11 cellular contexts compared by ENCODE assay signal in the genomic region with DNA sequence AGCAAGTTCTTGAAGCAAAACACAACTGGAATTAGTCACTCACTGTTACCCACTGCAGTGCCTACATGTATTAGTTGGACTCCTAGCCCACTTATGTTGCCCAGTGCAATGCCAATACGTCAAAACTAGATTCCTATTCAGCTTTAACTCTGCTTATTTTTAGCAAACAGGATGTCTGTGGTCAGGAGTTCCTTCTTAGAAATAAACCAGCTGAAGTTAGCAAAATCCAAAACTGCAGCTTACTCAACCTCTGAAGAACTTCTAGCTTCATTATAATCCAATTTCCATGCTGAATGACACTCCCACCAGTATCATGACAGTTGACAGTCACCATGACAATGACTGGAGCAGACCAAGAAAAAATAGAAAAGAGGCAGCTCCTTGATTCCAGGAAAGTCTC.
DNase-seq lines count a peak whose midpoint lies in the region; ATAC-seq and TF ChIP-seq lines count a peak whose summit lies in the region.
"Had no signal": no experiment of that assay in that cellular context is flagged by ENCODE, and none has a peak within 500 bp of the region (broad histone marks: within the 10 kb centered on the region; RNA-seq: fewer than 3 reads in every experiment).

No MANE protein-coding gene starts in this region.

- H3K4me1 Mint-ChIP-seq in mesothelial cell of epicardium, result peaks cover 12% of the 10 kb centered on the region

- H3K4me3 ChIP-seq in coronary artery, result no peak overlapping the region

- TF ChIP-seq CTCF in mesothelial cell of epicardium (IDR thresholded peaks at IDR 0.05; ENCODE audit: unreplicated experiment), result no peak
- no peak for TF ChIP-seq CTCF in coronary artery (IDR thresholded peaks at IDR 0.05)

- H3K4me3 Mint-ChIP-seq in mesothelial cell of epicardium, result no peak overlapping the region

- H3K27ac Mint-ChIP-seq in mesothelial cell of epicardium, result no peak overlapping the region

- H3K27ac ChIP-seq in coronary artery, result no peak overlapping the region

- H3K27me3 Mint-ChIP-seq in mesothelial cell of epicardium (ENCODE audit: low read depth), result no peaks in the 10 kb centered on the region

- DNase-seq in foreskin melanocyte (peak; percentile 68), mesothelial cell of epicardium (ENCODE audit: low spot score in 2 of 2, unreplicated experiment in 2 of 2) (no peak), coronary artery (ENCODE audit: low spot score) (no peak), HPDE6-E6E7 (ENCODE audit: extremely low spot score) (no peak), AG08396 (ENCODE audit: low spot score) (no peak)
- DNase-seq: activated CD4-positive, alpha-beta T cell treated with anti-CD3 and anti-CD28 coated beads, Interleukin-2, amount 50 U/mL, for 48 hours; mesenchymal stem cell; NCI-H187 treated with DMSO at 0.1 percent for 48 hours had no signal

- ATAC-seq in GM18517 (IDR thresholded peaks at IDR 0.05; ENCODE audit: unreplicated experiment) (peak; percentile 97), GM21576 (IDR thresholded peaks at IDR 0.05; ENCODE audit: unreplicated experiment) (peak; percentile 98), HG03469 (IDR thresholded peaks at IDR 0.05; ENCODE audit: unreplicated experiment) (peak; percentile 90)

- peaks cover 15% of the 10 kb centered on the region for H3K9me3 Mint-ChIP-seq in mesothelial cell of epicardium

- no peaks in the 10 kb centered on the region for H3K36me3 Mint-ChIP-seq in mesothelial cell of epicardium
